ENCODE assay signal across 9 cellular contexts in the genomic region with DNA sequence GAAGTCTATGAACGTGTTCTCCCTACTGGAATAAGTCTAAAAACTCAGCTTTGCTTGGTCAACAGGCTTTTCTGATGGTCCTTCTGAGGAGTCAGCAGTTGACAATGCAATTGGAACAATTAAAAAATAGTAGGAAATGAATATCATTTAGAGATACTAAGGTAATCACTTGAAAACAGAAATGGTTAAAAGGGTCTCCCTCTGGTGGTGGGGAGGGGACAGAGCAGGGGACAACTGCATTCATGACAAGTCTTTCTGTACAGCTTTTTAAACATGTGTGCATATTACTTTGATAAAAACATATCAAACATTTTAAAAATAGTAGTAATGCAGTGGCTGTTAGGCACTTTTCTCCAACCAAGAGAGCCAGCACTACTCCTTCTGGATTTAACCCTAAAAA.
DNase-seq lines count a peak whose midpoint lies in the region; ATAC-seq, FAIRE-seq and TF ChIP-seq lines count a peak whose summit lies in the region.
"Had no signal": no experiment of that assay in that cellular context is flagged by ENCODE, and none has a peak within 500 bp of the region (broad histone marks: within the 10 kb centered on the region; RNA-seq: fewer than 3 reads in every experiment).

No MANE protein-coding gene starts in this region.

- H3K4me3 ChIP-seq in Caco-2 (ENCODE audit: low read depth, low read length) (no peak overlapping the region), OCI-LY1 (ENCODE audit: low read depth, low read length, poor library complexity, severe bottlenecking) (no peak overlapping the region), fibroblast of the aortic adventitia (ENCODE audit: low read depth, low read length) (no peak overlapping the region)
- H3K4me3 ChIP-seq: thoracic aorta had no signal

- H3F3A ChIP-seq in OCI-LY1 (ENCODE audit: insufficient read depth, low read length), result no peaks in the 10 kb centered on the region

- H3K4me2 ChIP-seq in OCI-LY1 (ENCODE audit: low read length), result no peak overlapping the region

- H2AFZ ChIP-seq in OCI-LY1 (ENCODE audit: low read length), result no peak overlapping the region

- FAIRE-seq in GM19239 (lab: Jason Lieb, UNC), result peak; percentile 44

- no peaks in the 10 kb centered on the region for H4K20me1 ChIP-seq in OCI-LY1 (ENCODE audit: insufficient read depth, low read length)

- H3K36me3 Mint-ChIP-seq in Caco-2 (ENCODE audit: insufficient read depth, unreplicated experiment), result no peaks in the 10 kb centered on the region
- H3K36me3 Mint-ChIP-seq in activated T-helper 2 cell treated with anti-CD3 and anti-CD28 coated beads, Interferon-gamma antibody, Interleukin-2, Interleukin-4, amounts not matched to agents 10 μg/mL and 5 μg/mL and 100 μg/mL, durations not matched to agents 14 hours and 24 hours and 36 hours (ENCODE audit: low read depth), result no peaks in the 10 kb centered on the region

- H3K79me2 ChIP-seq in OCI-LY1 (ENCODE audit: insufficient read depth, low read length), result no peaks in the 10 kb centered on the region

- no peaks in the 10 kb centered on the region for H3K36me3 ChIP-seq in Caco-2 (ENCODE audit: control insufficient read depth, insufficient read depth, low read length)
- no peaks in the 10 kb centered on the region for H3K36me3 ChIP-seq in OCI-LY1 (ENCODE audit: insufficient read depth, low read length)
- H3K36me3 ChIP-seq: thoracic aorta had no signal

- TF ChIP-seq CTCF in Caco-2 (IDR thresholded peaks at IDR 0.05; ENCODE audit: insufficient read depth in 1 of 2, low read depth in 1 of 2, low read length in 1 of 2, severe bottlenecking in 1 of 2, unreplicated experiment in 1 of 2) (peak; percentile 67 to 76), OCI-LY1 (IDR thresholded peaks at IDR 0.05; ENCODE audit: low read length) (peak; percentile 74), fibroblast of the aortic adventitia (IDR thresholded peaks at IDR 0.05; ENCODE audit: insufficient read depth, low read length) (peak; percentile 43)

- no TSS peak for BruUV-seq in Caco-2 (replicated peaks; lab: Mats Ljungman, UMichigan)

- DNase-seq in Caco-2, result peak in 1 of 2 experiments; percentile 46
- DNase-seq in GM19239 (ENCODE audit: insufficient read length, low spot score), result peak; percentile 9
- no peak for DNase-seq in fibroblast of the aortic adventitia (ENCODE audit: low read depth)
- DNase-seq in NCI-H1436 treated with DMSO at 0.1 percent for 48 hours (lab: John Stamatoyannopoulos, UW), result no peak
- no peak for DNase-seq in central memory CD4-positive, alpha-beta T cell
- no peak for DNase-seq in activated T-helper 2 cell treated with anti-CD3 and anti-CD28 coated beads, Interferon-gamma antibody, Interleukin-2, Interleukin-4, amounts not matched to agents 10 μg/mL and 5 μg/mL and 100 μg/mL, durations not matched to agents 14 hours and 24 hours and 36 hours (ENCODE audit: low spot score)

- H3K9me3 ChIP-seq in Caco-2 (no peaks in the 10 kb centered on the region), OCI-LY1 (ENCODE audit: low read length) (no peaks in the 10 kb centered on the region)
- H3K9me3 ChIP-seq: thoracic aorta had no signal

- no peak for ATAC-seq in HG03457 (IDR thresholded peaks at IDR 0.05; ENCODE audit: unreplicated experiment)

- H3K9me2 ChIP-seq in OCI-LY1 (ENCODE audit: low read depth, low read length), result no peaks in the 10 kb centered on the region

- no peaks in the 10 kb centered on the region for H3K27me3 Mint-ChIP-seq in Caco-2 (ENCODE audit: insufficient read depth, unreplicated experiment)
- peaks cover 6% of the 10 kb centered on the region for H3K27me3 Mint-ChIP-seq in activated T-helper 2 cell treated with anti-CD3 and anti-CD28 coated beads, Interferon-gamma antibody, Interleukin-2, Interleukin-4, amounts not matched to agents 10 μg/mL and 5 μg/mL and 100 μg/mL, durations not matched to agents 14 hours and 24 hours and 36 hours (ENCODE audit: low read depth)

- H3K4me3 Mint-ChIP-seq in Caco-2 (ENCODE audit: unreplicated experiment), result no peak overlapping the region
- no peak overlapping the region for H3K4me3 Mint-ChIP-seq in activated T-helper 2 cell treated with anti-CD3 and anti-CD28 coated beads, Interferon-gamma antibody, Interleukin-2, Interleukin-4, amounts not matched to agents 10 μg/mL and 5 μg/mL and 100 μg/mL, durations not matched to agents 14 hours and 24 hours and 36 hours (ENCODE audit: low read depth)

- no peak overlapping the region for H3K27ac Mint-ChIP-seq in Caco-2 (ENCODE audit: unreplicated experiment)
- H3K27ac Mint-ChIP-seq in activated T-helper 2 cell treated with anti-CD3 and anti-CD28 coated beads, Interferon-gamma antibody, Interleukin-2, Interleukin-4, amounts not matched to agents 10 μg/mL and 5 μg/mL and 100 μg/mL, durations not matched to agents 14 hours and 24 hours and 36 hours, result no peak overlapping the region

- no peak overlapping the region for H3K9ac ChIP-seq in OCI-LY1 (ENCODE audit: low read length)

- intact Hi-C loops in Caco-2 (cut with micrococcal nuclease; ENCODE audit: unreplicated experiment), result loop anchor here (1.0 to 10.0 kb wide), 4 partner anchors 199 to 789 kb away; no protein-coding TSS in a partner anchor
- intact Hi-C loops in activated T-helper 2 cell treated with anti-CD3 and anti-CD28 coated beads, Interferon-gamma antibody, Interleukin-2, Interleukin-4, amounts not matched to agents 10 μg/mL and 5 μg/mL and 100 μg/mL, durations not matched to agents 14 hours and 24 hours and 36 hours (cut with micrococcal nuclease), result no loop called here

- POLR2A ChIA-PET in Caco-2 (lab: Charles Lee), result no interaction called here

- CTCF ChIA-PET in Caco-2 (lab: Charles Lee), result interaction anchor here (1.3 kb wide), 1 partner anchor 56 kb away, joined by 3 read pairs; no protein-coding TSS in a partner anchor

- no peaks in the 10 kb centered on the region for H3K4me1 Mint-ChIP-seq in Caco-2 (ENCODE audit: low read depth, unreplicated experiment)
- H3K4me1 Mint-ChIP-seq in activated T-helper 2 cell treated with anti-CD3 and anti-CD28 coated beads, Interferon-gamma antibody, Interleukin-2, Interleukin-4, amounts not matched to agents 10 μg/mL and 5 μg/mL and 100 μg/mL, durations not matched to agents 14 hours and 24 hours and 36 hours (ENCODE audit: low read depth), result no peaks in the 10 kb centered on the region

- no peak overlapping the region for H3K27ac ChIP-seq in OCI-LY1 (ENCODE audit: low read depth, low read length, poor library complexity, severe bottlenecking)
- H3K27ac ChIP-seq: thoracic aorta had no signal

- H3K4me1 ChIP-seq in Caco-2 (no peaks in the 10 kb centered on the region), OCI-LY1 (ENCODE audit: insufficient read depth, low read length, severe bottlenecking) (no peaks in the 10 kb centered on the region)

- H3K27me3 ChIP-seq in Caco-2 (replicated peaks; ENCODE audit: control insufficient read depth, insufficient read depth, low read length) (no peaks in the 10 kb centered on the region), OCI-LY1 (ENCODE audit: insufficient read depth, low read length) (no peaks in the 10 kb centered on the region)

- H3K9me3 Mint-ChIP-seq in Caco-2 (ENCODE audit: unreplicated experiment), result no peaks in the 10 kb centered on the region
- H3K9me3 Mint-ChIP-seq in activated T-helper 2 cell treated with anti-CD3 and anti-CD28 coated beads, Interferon-gamma antibody, Interleukin-2, Interleukin-4, amounts not matched to agents 10 μg/mL and 5 μg/mL and 100 μg/mL, durations not matched to agents 14 hours and 24 hours and 36 hours, result no peaks in the 10 kb centered on the region
